14 cellular contexts compared by ENCODE assay signal in the genomic region with DNA sequence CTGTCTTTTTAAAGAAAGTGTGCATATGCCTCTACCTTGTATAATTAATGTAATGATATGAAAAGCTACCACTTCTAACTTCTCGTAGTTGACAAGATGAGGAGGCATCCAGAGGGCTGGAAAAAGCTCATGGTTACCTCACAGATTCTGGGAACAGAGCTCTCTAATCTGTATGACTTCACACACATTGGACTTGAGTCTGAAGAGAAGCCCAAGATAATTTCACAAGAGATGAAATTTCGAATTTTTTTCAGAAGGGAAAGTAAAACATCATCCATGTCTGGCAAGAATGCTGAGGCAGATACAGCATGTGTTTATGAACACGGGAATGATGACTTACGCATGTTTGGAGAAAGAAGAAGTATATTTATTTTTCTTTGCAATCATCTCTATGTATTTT.
DNase-seq lines count a peak whose midpoint lies in the region; ATAC-seq and TF ChIP-seq lines count a peak whose summit lies in the region.
"Had no signal": no experiment of that assay in that cellular context is flagged by ENCODE, and none has a peak within 500 bp of the region (broad histone marks: within the 10 kb centered on the region; RNA-seq: fewer than 3 reads in every experiment).

No MANE protein-coding gene starts in this region.

- H3K4me1 ChIP-seq in stomach smooth muscle (ENCODE audit: control insufficient read depth, insufficient read depth, low read length), result no peaks in the 10 kb centered on the region

- TF ChIP-seq CTCF in choroid plexus epithelial cell (conservative IDR thresholded peaks at IDR 0.05; ENCODE audit: low read depth, low read length) (no peak), coronary artery (IDR thresholded peaks at IDR 0.05) (no peak)

- H3K4me3 ChIP-seq in choroid plexus epithelial cell (ENCODE audit: low read depth, low read length) (no peak overlapping the region), stomach smooth muscle (ENCODE audit: low read length in 2 of 2) (peak overlapping the region; percentile 26 to 36), coronary artery (no peak overlapping the region)

- H3K36me3 ChIP-seq in stomach smooth muscle (ENCODE audit: control insufficient read depth in 2 of 2, insufficient read depth in 2 of 2, low read length in 2 of 2), result no peaks in the 10 kb centered on the region

- ATAC-seq in GM19351 (IDR thresholded peaks at IDR 0.05; ENCODE audit: unreplicated experiment), result peak; percentile 12
- ATAC-seq in left lobe of liver, result peak; percentile 20
- ATAC-seq in GM21367 (IDR thresholded peaks at IDR 0.05; ENCODE audit: unreplicated experiment), result no peak
- ATAC-seq: stimulated activated naive CD8-positive, alpha-beta T cell treated with anti-CD3 and anti-CD28 coated beads, Interleukin-15, amount 100 ng/mL, for 72 hours had no signal

- no peaks in the 10 kb centered on the region for H3K27me3 ChIP-seq in stomach smooth muscle (ENCODE audit: control insufficient read depth in 1 of 2, insufficient read depth in 2 of 2, low read length in 2 of 2)

- H3K9me3 ChIP-seq in stomach smooth muscle (ENCODE audit: control insufficient read depth in 2 of 2, low read length in 2 of 2), result no peaks in the 10 kb centered on the region

- H3K9ac ChIP-seq in stomach smooth muscle (ENCODE audit: low read length in 2 of 2), result no peak overlapping the region

- peak; percentile 91 for DNase-seq in choroid plexus epithelial cell (ENCODE audit: low read depth)
- no peak for DNase-seq in left lobe of liver (ENCODE audit: low spot score)
- DNase-seq in activated naive CD4-positive, alpha-beta T cell treated with anti-CD3 and anti-CD28 coated beads, Interleukin-2, amount 50 U/mL, for 16 hours, result no peak
- no peak for DNase-seq in globus pallidus (ENCODE audit: low spot score)
- no peak for DNase-seq in coronary artery (ENCODE audit: low spot score)
- DNase-seq: activated naive CD4-positive, alpha-beta T cell treated with anti-CD3 and anti-CD28 coated beads, Interleukin-2, amount 10 ng/mL, durations not matched to agents 7 days and 5 days; CD4-positive, alpha-beta memory T cell; H9; NCI-H1092; NCI-H510A treated with DMSO at 0.1 percent for 48 hours; stimulated activated naive CD8-positive, alpha-beta T cell treated with anti-CD3 and anti-CD28 coated beads, Interleukin-15, amount 100 ng/mL, for 72 hours had no signal

- H3K27ac ChIP-seq in stomach smooth muscle (ENCODE audit: low read length) (no peak overlapping the region), coronary artery (peak overlapping the region in 1 of 2 donors; percentile 45)

Comparison
In these comparisons a context has a peak if more than half of its experiments do, and no peak if none do; other contexts are left out.
1. H3K4me3 ChIP-seq: peak in stomach smooth muscle (2 of 2); none in choroid plexus epithelial cell (single experiment) and coronary artery (single experiment).